In the genomic region with DNA sequence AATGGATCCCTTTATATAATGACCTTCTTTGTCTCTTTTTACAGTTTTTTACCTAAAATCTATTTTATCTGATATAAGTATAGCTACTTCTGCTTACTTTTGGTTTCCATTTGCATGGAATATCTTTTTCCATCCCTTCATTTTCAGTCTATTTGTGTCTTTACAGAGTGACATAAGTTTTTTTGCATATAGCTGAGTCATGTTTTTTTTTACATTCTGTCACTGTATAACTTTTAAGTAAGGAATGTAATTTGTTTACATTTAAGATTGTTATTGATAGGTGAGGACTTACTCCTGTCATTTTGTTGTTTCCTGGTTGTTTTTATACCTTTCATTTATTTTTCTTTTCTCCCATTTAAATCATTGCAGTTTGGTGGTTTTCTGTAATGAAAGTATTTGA, we compare ENCODE assay signal across 32 cellular contexts.
"Had no signal": no experiment of that assay in that cellular context is flagged by ENCODE, and none has a peak within 500 bp of the region (broad histone marks: within the 10 kb centered on the region; RNA-seq: fewer than 3 reads in every experiment).

No MANE protein-coding gene starts in this region.

- DNase-seq: hypothalamus; immature natural killer cell; kidney; left colon; left lung; lower lobe of right lung; mammary epithelial cell; mesendoderm; naive B cell; natural killer cell; nephron progenitor cell; occipital lobe; retina; right cardiac atrium; sigmoid colon; small intestine; stimulated activated CD4-positive, alpha-beta T cell treated with anti-CD3 and anti-CD28 coated beads, Interleukin-1b, Interleukin-23, amount 100 ng/mL, for 48 hours; stimulated activated CD4-positive, alpha-beta T cell treated with anti-CD3 and anti-CD28 coated beads, Interleukin-2, amount 100 ng/mL, for 48 hours; stimulated activated CD4-positive, alpha-beta T cell treated with anti-CD3 and anti-CD28 coated beads, Interleukin-4, amount 100 ng/mL, for 4 hours; stimulated activated naive B cell treated with anti-CD40 and anti-IgM and Interleukin-4, amounts not matched to agents 10 μg/mL and 1 μg/mL and 100 μg/mL, for 72 hours; stimulated activated naive CD8-positive, alpha-beta T cell treated with anti-CD3 and anti-CD28 coated beads, Interleukin-15, Interleukin-2, amounts not matched to agents 100 U/mL and 50 U/mL, for 24 hours; stomach; testis; thyroid gland; transverse colon; upper lobe of left lung had no signal

- H3K36me3 ChIP-seq: left lung, lower lobe of right lung, neural progenitor cell, neutrophil, sigmoid colon, stomach, thyroid gland, transverse colon, upper lobe of left lung, vagina had no signal

- H2AFZ ChIP-seq: neural progenitor cell had no signal

- H3K4me2 ChIP-seq: neural progenitor cell had no signal

- H3K4me1 Mint-ChIP-seq: immature natural killer cell; mesothelial cell of epicardium; naive B cell; natural killer cell; nephron progenitor cell; neural progenitor cell; stimulated activated naive B cell treated with anti-CD40 and anti-IgM and Interleukin-4, amounts not matched to agents 10 μg/mL and 1 μg/mL and 100 μg/mL, for 72 hours had no signal

- H3K4me1 ChIP-seq: left lung, lower lobe of right lung, sigmoid colon, stomach, testis, thyroid gland, transverse colon, upper lobe of left lung, vagina had no signal

- H3K36me3 Mint-ChIP-seq: naive B cell; stimulated activated naive B cell treated with anti-CD40 and anti-IgM and Interleukin-4, amounts not matched to agents 10 μg/mL and 1 μg/mL and 100 μg/mL, for 72 hours had no signal

- ATAC-seq: left colon; left lung; lower lobe of right lung; natural killer cell; right cardiac atrium; stimulated activated naive B cell treated with anti-CD40 and anti-IgM and Interleukin-4, amounts not matched to agents 10 μg/mL and 1 μg/mL and 100 μg/mL, for 72 hours; stimulated activated naive CD8-positive, alpha-beta T cell treated with anti-CD3 and anti-CD28 coated beads, Interleukin-15, Interleukin-2, amounts not matched to agents 100 U/mL and 50 U/mL, for 24 hours had no signal

- H3K9me3 ChIP-seq: lower lobe of right lung, neutrophil, testis, thyroid gland, upper lobe of left lung, vagina had no signal

- H3K4me3 ChIP-seq: left lung, lower lobe of right lung, neural progenitor cell, sigmoid colon, stomach, testis, thyroid gland, transverse colon, upper lobe of left lung, vagina had no signal

- H3K27ac ChIP-seq: left lung, lower lobe of right lung, neural progenitor cell, neutrophil, sigmoid colon, stomach, testis, thyroid gland, transverse colon, upper lobe of left lung, vagina had no signal

- FAIRE-seq: islet of Langerhans, kidney, small intestine had no signal

- H3K27me3 Mint-ChIP-seq: naive B cell; progenitor cell of endocrine pancreas; stimulated activated naive B cell treated with anti-CD40 and anti-IgM and Interleukin-4, amounts not matched to agents 10 μg/mL and 1 μg/mL and 100 μg/mL, for 72 hours had no signal

- H3K27ac Mint-ChIP-seq: immature natural killer cell; mesothelial cell of epicardium; naive B cell; natural killer cell; nephron progenitor cell; neural progenitor cell; progenitor cell of endocrine pancreas; stimulated activated naive B cell treated with anti-CD40 and anti-IgM and Interleukin-4, amounts not matched to agents 10 μg/mL and 1 μg/mL and 100 μg/mL, for 72 hours had no signal

- H3K9ac ChIP-seq: neural progenitor cell had no signal

- H3K27me3 ChIP-seq: left lung, neural progenitor cell, neutrophil, sigmoid colon, stomach, testis, thyroid gland, transverse colon, upper lobe of left lung, vagina had no signal

- H3K4me3 Mint-ChIP-seq: immature natural killer cell; mesothelial cell of epicardium; naive B cell; natural killer cell; nephron progenitor cell; neural progenitor cell; stimulated activated naive B cell treated with anti-CD40 and anti-IgM and Interleukin-4, amounts not matched to agents 10 μg/mL and 1 μg/mL and 100 μg/mL, for 72 hours had no signal
